In genomic region chr9:91541744-91542143, GRCh38 we compare ENCODE assay signal across 22 cellular contexts.
"Had no signal": no experiment of that assay in that cellular context is flagged by ENCODE, and none has a peak within 500 bp of the region (broad histone marks: within the 10 kb centered on the region; RNA-seq: fewer than 3 reads in every experiment).

No MANE protein-coding gene starts in this region.

- H3K4me3 Mint-ChIP-seq: activated T-cell treated with anti-CD3 and anti-CD28 coated beads, Interleukin-2, amount 50 U/mL, for 72 hours; mesothelial cell of epicardium; natural killer cell treated with Interleukin-12 subunit alpha and Interleukin-12 subunit beta and Interleukin-15 and Interleukin-18, amount 100 ng/mL, for 72 hours; stimulated activated naive CD8-positive, alpha-beta T cell treated with anti-CD3 and anti-CD28 coated beads, Interleukin-15, Interleukin-2, amounts not matched to agents 100 ng/mL and 50 ng/mL, for 24 hours had no signal

- H3K36me3 ChIP-seq: adrenal gland, left lung, tibial nerve, WERI-Rb-1 had no signal

- H3K4me1 ChIP-seq: adrenal gland, left lung, tibial nerve had no signal

- ATAC-seq: activated naive CD4-positive, alpha-beta T cell treated with anti-CD3 and anti-CD28 coated beads, Interleukin-2, amount 50 U/mL, for 72 hours; activated T-cell treated with anti-CD3 and anti-CD28 coated beads, Interleukin-2, amount 50 U/mL, for 72 hours; left lung; natural killer cell treated with Interleukin-12 subunit alpha and Interleukin-12 subunit beta and Interleukin-15 and Interleukin-18, amount 100 ng/mL, for 72 hours had no signal

- H3K4me3 ChIP-seq: adrenal gland, left lung, tibial nerve had no signal

- H3K9me3 ChIP-seq: adrenal gland, left lung had no signal

- H3K27ac ChIP-seq: adrenal gland, left lung, tibial nerve, WERI-Rb-1 had no signal

- H3K4me1 Mint-ChIP-seq: mesothelial cell of epicardium had no signal

- H3K27ac Mint-ChIP-seq: activated naive CD4-positive, alpha-beta T cell treated with anti-CD3 and anti-CD28 coated beads, Interleukin-2, amount 50 U/mL, for 72 hours; activated T-cell treated with anti-CD3 and anti-CD28 coated beads, Interleukin-2, amount 50 U/mL, for 72 hours; mesothelial cell of epicardium; natural killer cell treated with Interleukin-12 subunit alpha and Interleukin-12 subunit beta and Interleukin-15 and Interleukin-18, amount 100 ng/mL, for 72 hours; stimulated activated naive CD8-positive, alpha-beta T cell treated with anti-CD3 and anti-CD28 coated beads, Interleukin-15, Interleukin-2, amounts not matched to agents 100 ng/mL and 50 ng/mL, for 24 hours had no signal

- H3K27me3 ChIP-seq: adrenal gland, left lung, tibial nerve had no signal

- H3K36me3 Mint-ChIP-seq: activated naive CD4-positive, alpha-beta T cell treated with anti-CD3 and anti-CD28 coated beads, Interleukin-2, amount 50 U/mL, for 72 hours; mesothelial cell of epicardium; natural killer cell treated with Interleukin-12 subunit alpha and Interleukin-12 subunit beta and Interleukin-15 and Interleukin-18, amount 100 ng/mL, for 72 hours had no signal

- H3K9me3 Mint-ChIP-seq: activated naive CD4-positive, alpha-beta T cell treated with anti-CD3 and anti-CD28 coated beads, Interleukin-2, amount 50 U/mL, for 72 hours; natural killer cell treated with Interleukin-12 subunit alpha and Interleukin-12 subunit beta and Interleukin-15 and Interleukin-18, amount 100 ng/mL, for 72 hours; stimulated activated naive CD8-positive, alpha-beta T cell treated with anti-CD3 and anti-CD28 coated beads, Interleukin-15, Interleukin-2, amounts not matched to agents 100 ng/mL and 50 ng/mL, for 24 hours had no signal

- DNase-seq: activated CD4-positive, alpha-beta T cell treated with anti-CD3 and anti-CD28 coated beads for 1 hour; activated CD8-positive, alpha-beta memory T cell treated with anti-CD3 and anti-CD28 coated beads for 24 hours; activated CD8-positive, alpha-beta memory T cell treated with anti-CD3 and anti-CD28 coated beads, Interleukin-2, amount 50 U/mL, for 48 hours; activated gamma-delta T cell; activated T-cell treated with anti-CD3 and anti-CD28 coated beads, Interleukin-2, amount 50 U/mL, for 72 hours; adrenal gland; central memory CD4-positive, alpha-beta T cell; effector CD4-positive, alpha-beta T cell; foreskin melanocyte; hypothalamus; islet precursor cell; left lung; posterior cingulate gyrus; stimulated activated CD4-positive, alpha-beta T cell treated with anti-CD3 and anti-CD28 coated beads, Interleukin-12 subunit alpha, Interleukin-12 subunit beta, amount 100 ng/mL, for 4 hours; stimulated activated CD4-positive, alpha-beta T cell treated with anti-CD3 and anti-CD28 coated beads, Interleukin-1b, Interleukin-23, amount 100 ng/mL, for 48 hours; stimulated activated CD8-positive, alpha-beta memory T cell treated with anti-CD3 and anti-CD28 coated beads, Interleukin-4, amount 100 ng/mL, for 48 hours; WERI-Rb-1 had no signal
